ENCODE assay signal across 1 cellular context in the genomic region with DNA sequence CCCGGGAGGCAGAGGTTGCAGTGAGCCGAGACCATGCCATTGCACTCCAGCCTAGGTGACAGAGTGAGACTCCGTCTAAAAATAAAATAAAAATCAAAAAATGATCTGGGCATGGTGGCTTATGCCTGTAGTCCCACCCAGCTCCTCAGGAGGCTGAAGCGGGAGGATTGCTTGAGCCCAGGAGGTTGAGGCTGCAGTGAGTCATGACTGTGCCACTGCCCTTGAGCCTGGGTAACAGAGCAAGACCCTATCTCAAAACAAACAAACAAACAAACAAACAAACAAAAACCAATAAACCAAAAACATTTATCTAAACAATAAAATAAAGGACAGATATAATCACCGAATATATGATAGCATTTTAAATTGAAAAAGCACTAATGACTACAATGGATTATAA. TPM values are rescaled to one million over a fixed set of nuclear protein-coding genes. Genes with fewer than 3 reads are reported as not detected.
"Had no signal": no experiment of that assay in that cellular context is flagged by ENCODE, and none has a peak within 500 bp of the region (broad histone marks: within the 10 kb centered on the region; RNA-seq: fewer than 3 reads in every experiment).

No MANE protein-coding gene starts in this region.

RNA-seq across cellular contexts. Expression of gene RAB3IL1, which starts 36.3 kb away (rescaled TPM):
- polyA plus RNA-seq: naive thymus-derived CD8-positive, alpha-beta T cell had no signal
